ENCODE assay signal across 1 cellular context in genomic region chr2:240566203-240567136, GRCh38.
TF ChIP-seq lines count a peak whose summit lies in the region.

No MANE protein-coding gene starts in this region.

TF ChIP-seq in HepG2, 621 proteins besides CTCF, POLR2A, EP300 and RAD21 (continued from another document and continues in another):
- peak; percentile 34 for TF ChIP-seq ZNF687 (CRISPR knock-in tag; IDR thresholded peaks at IDR 0.05)
- TF ChIP-seq PPARG (CRISPR knock-in tag; conservative IDR thresholded peaks at IDR 0.05), result no peak
- TF ChIP-seq SNAPC2 (CRISPR knock-in tag; IDR thresholded peaks at IDR 0.05), result 0 out of 2 replicates have a peak, but pooled peaks have one; percentile 1
- no peak; the same call in 1 of the 2 replicates for TF ChIP-seq NR2F6 (IDR thresholded peaks at IDR 0.05)
- TF ChIP-seq NR2F6 (CRISPR knock-in tag; IDR thresholded peaks at IDR 0.05), result no peak; the same call in 1 of the 2 replicates
- peak; percentile 54; the same call in 1 of the 2 replicates for TF ChIP-seq HDAC2 (CRISPR knock-in tag; IDR thresholded peaks at IDR 0.05)
- TF ChIP-seq ZNF362 (CRISPR knock-in tag; IDR thresholded peaks at IDR 0.05; ENCODE audit: borderline replicate concordance), result no peak
- no peak; the same call in 1 of the 2 replicates for TF ChIP-seq ATF7-NPFF (CRISPR knock-in tag; IDR thresholded peaks at IDR 0.05; ENCODE audit: low read depth)
- TF ChIP-seq AKNA (CRISPR knock-in tag; IDR thresholded peaks at IDR 0.05; ENCODE audit: borderline replicate concordance), result no peak
- 0 out of 2 replicates have a peak, but pooled peaks have one; percentile 12 for TF ChIP-seq FOXA3 (CRISPR knock-in tag; IDR thresholded peaks at IDR 0.05)
- no peak for TF ChIP-seq ZFYVE20 (CRISPR knock-in tag; IDR thresholded peaks at IDR 0.05; ENCODE audit: borderline replicate concordance, low read depth)
- peak; percentile 76; the same call in 1 of the 2 replicates for TF ChIP-seq ZNF205 (CRISPR knock-in tag; IDR thresholded peaks at IDR 0.05)
- peak; percentile 49; the same call in 1 of the 2 replicates for TF ChIP-seq HOXA9 (CRISPR knock-in tag; IDR thresholded peaks at IDR 0.05; ENCODE audit: borderline replicate concordance)
- TF ChIP-seq MEIS1 (CRISPR knock-in tag; IDR thresholded peaks at IDR 0.05; ENCODE audit: borderline replicate concordance), result no peak; the same call in 1 of the 2 replicates
- no peak for TF ChIP-seq CENPX (CRISPR knock-in tag; IDR thresholded peaks at IDR 0.05)
- TF ChIP-seq KLF15 (CRISPR knock-in tag; IDR thresholded peaks at IDR 0.05; ENCODE audit: borderline replicate concordance), result no peak; the same call in 1 of the 2 replicates
- TF ChIP-seq TP53 (CRISPR knock-in tag; conservative IDR thresholded peaks at IDR 0.05), result no peak
- no peak for TF ChIP-seq ZNF20 (CRISPR knock-in tag; IDR thresholded peaks at IDR 0.05)
- peak; percentile 68 for TF ChIP-seq KAT8 (CRISPR knock-in tag; IDR thresholded peaks at IDR 0.05)
- no peak for TF ChIP-seq CCDC6 (CRISPR knock-in tag; IDR thresholded peaks at IDR 0.05)
- TF ChIP-seq MIER3 (CRISPR knock-in tag; IDR thresholded peaks at IDR 0.05; ENCODE audit: borderline replicate concordance), result no peak
- no peak for TF ChIP-seq DDIT3 (CRISPR knock-in tag; IDR thresholded peaks at IDR 0.05)
- TF ChIP-seq IRF9 (CRISPR knock-in tag; IDR thresholded peaks at IDR 0.05; ENCODE audit: borderline replicate concordance), result no peak
- no peak for TF ChIP-seq CHD4 (IDR thresholded peaks at IDR 0.05; ENCODE audit: borderline replicate concordance, low read length)
- peak; percentile 10 for TF ChIP-seq IKZF5 (CRISPR knock-in tag; IDR thresholded peaks at IDR 0.05)
- no peak for TF ChIP-seq ZNF367 (CRISPR knock-in tag; IDR thresholded peaks at IDR 0.05; ENCODE audit: borderline replicate concordance)
- no peak; the same call in none of the 2 replicates for TF ChIP-seq KLF6 (CRISPR knock-in tag; IDR thresholded peaks at IDR 0.05)
- no peak for TF ChIP-seq HHEX (CRISPR knock-in tag; IDR thresholded peaks at IDR 0.05)
- TF ChIP-seq TARDBP (CRISPR knock-in tag; IDR thresholded peaks at IDR 0.05), result no peak
- TF ChIP-seq PCBP2 (optimal IDR thresholded peaks at IDR 0.05; ENCODE audit: low read depth, low read length, poor library complexity, severe bottlenecking), result no peak
- peak; percentile 77 for TF ChIP-seq ZFP90 (CRISPR knock-in tag; IDR thresholded peaks at IDR 0.05; ENCODE audit: borderline replicate concordance)
- peak; percentile 81; the same call in 1 of the 2 replicates for TF ChIP-seq ATAD3A (CRISPR knock-in tag; IDR thresholded peaks at IDR 0.05)
- peak; percentile 40; the same call in 1 of the 2 replicates for TF ChIP-seq ZNF772 (CRISPR knock-in tag; IDR thresholded peaks at IDR 0.05)
- peak; percentile 16; the same call in 1 of the 2 replicates for TF ChIP-seq ZNF44 (CRISPR knock-in tag; IDR thresholded peaks at IDR 0.05)
- no peak for TF ChIP-seq TCF7L2 (IDR thresholded peaks at IDR 0.05; ENCODE audit: low read depth, low read length)
- peak; percentile 32 for TF ChIP-seq CCAR2 (optimal IDR thresholded peaks at IDR 0.05; ENCODE audit: low read depth, low read length)
- no peak for TF ChIP-seq ZUFSP (CRISPR knock-in tag; IDR thresholded peaks at IDR 0.05; ENCODE audit: borderline replicate concordance)
- 0 out of 2 replicates have a peak, but pooled peaks have one; percentile 13 for TF ChIP-seq NR2F2 (IDR thresholded peaks at IDR 0.05; ENCODE audit: borderline replicate concordance, low read depth)
- no peak for TF ChIP-seq CEBPG (CRISPR knock-in tag; IDR thresholded peaks at IDR 0.05)
- no peak for TF ChIP-seq PBX3 (CRISPR knock-in tag; IDR thresholded peaks at IDR 0.05; ENCODE audit: borderline replicate concordance)
- TF ChIP-seq PCBP1 (IDR thresholded peaks at IDR 0.05; ENCODE audit: borderline replicate concordance, low read depth, low read length), result no peak
- no peak for TF ChIP-seq ZNF619 (CRISPR knock-in tag; IDR thresholded peaks at IDR 0.05)
- TF ChIP-seq ZSCAN31 (CRISPR knock-in tag; IDR thresholded peaks at IDR 0.05; ENCODE audit: low read depth), result peak; percentile 47; the same call in 1 of the 2 replicates
- 0 out of 2 replicates have a peak, but pooled peaks have one; percentile 46 for TF ChIP-seq THAP11 (CRISPR knock-in tag; IDR thresholded peaks at IDR 0.05)
- no peak for TF ChIP-seq NCOA5 (CRISPR knock-in tag; IDR thresholded peaks at IDR 0.05)
- TF ChIP-seq MED1 (CRISPR knock-in tag; IDR thresholded peaks at IDR 0.05), result peak; percentile 69
- TF ChIP-seq IRF1 (CRISPR knock-in tag; IDR thresholded peaks at IDR 0.05; ENCODE audit: low read depth), result no peak
- TF ChIP-seq REPIN1 (CRISPR knock-in tag; IDR thresholded peaks at IDR 0.05; ENCODE audit: borderline replicate concordance, low read depth), result no peak
- no peak for TF ChIP-seq ZNF766 (CRISPR knock-in tag; IDR thresholded peaks at IDR 0.05; ENCODE audit: borderline replicate concordance)
- TF ChIP-seq SOX5 (CRISPR knock-in tag; IDR thresholded peaks at IDR 0.05; ENCODE audit: borderline replicate concordance), result 0 out of 2 replicates have a peak, but pooled peaks have one; percentile 17
